17 cellular contexts compared by ENCODE assay signal in the genomic region with DNA sequence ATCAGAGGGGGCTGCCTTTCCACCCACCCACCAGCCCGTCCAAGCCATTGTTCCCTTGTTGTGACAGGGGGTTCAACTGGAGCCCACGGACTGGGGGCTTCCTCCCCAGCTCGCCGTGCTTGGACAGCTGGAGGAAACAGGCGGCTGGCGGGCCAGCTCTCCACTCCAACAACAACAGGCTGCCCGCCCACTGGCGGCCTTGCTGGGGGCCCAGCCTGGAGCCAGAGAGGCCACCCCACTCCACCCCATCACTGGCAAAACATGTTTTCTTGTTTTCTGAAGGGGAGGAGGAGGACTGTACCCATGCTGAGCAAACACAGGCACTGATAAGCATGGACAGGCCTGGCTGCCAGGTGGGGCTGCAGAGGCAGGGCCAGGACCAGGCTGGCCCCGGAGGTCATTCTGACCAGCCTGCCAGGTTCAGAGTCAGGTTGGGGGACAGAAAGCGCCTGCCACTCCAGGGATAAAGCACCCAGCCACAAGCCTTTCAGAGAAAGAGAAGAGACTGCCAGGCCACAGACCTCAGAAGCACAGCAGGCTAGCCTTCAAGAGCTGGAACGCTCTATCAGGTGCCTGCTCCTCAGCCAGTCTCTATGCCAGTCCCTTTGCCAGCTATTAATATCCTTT. TPM values are rescaled to one million over a fixed set of nuclear protein-coding genes. Genes with fewer than 3 reads are reported as not detected.
A peak's percentile ranks its signal among the peaks of the same experiment; 100 is the strongest.
DNase-seq lines count a peak whose midpoint lies in the region; ATAC-seq, FAIRE-seq and TF ChIP-seq lines count a peak whose summit lies in the region.
"Had no signal": no experiment of that assay in that cellular context is flagged by ENCODE, and none has a peak within 500 bp of the region (broad histone marks: within the 10 kb centered on the region; RNA-seq: fewer than 3 reads in every experiment).

No MANE protein-coding gene starts in this region.

- H3K27me3 ChIP-seq in bronchial epithelial cell (ENCODE audit: control insufficient read depth, insufficient read depth, low read length) (no peaks in the 10 kb centered on the region), left lung (no peaks in the 10 kb centered on the region), thyroid gland (no peaks in the 10 kb centered on the region)
- H3K27me3 ChIP-seq: breast epithelium, spleen had no signal

- TF ChIP-seq CTCF in bronchial epithelial cell (IDR thresholded peaks at IDR 0.05; ENCODE audit: insufficient read depth, low read length, severe bottlenecking), result no peak
- no peak for TF ChIP-seq CTCF in left lung (IDR thresholded peaks at IDR 0.05)
- TF ChIP-seq CTCF in thyroid gland (IDR thresholded peaks at IDR 0.05), result peak in 2 of 6 experiments; percentile 7 to 11

- FAIRE-seq in bronchial epithelial cell (lab: Jason Lieb, UNC), result no peak
- no peak for FAIRE-seq in HTR-8/SVneo (lab: Jason Lieb, UNC)
- FAIRE-seq: A204.1 had no signal

- WGBS in thyroid gland, 2 donors, result 22 to 23% methylated on average over 7 to 9 of the region's 11 CpGs

- no peak for TF ChIP-seq POLR2A in thyroid gland (IDR thresholded peaks at IDR 0.05)

- H3K27ac ChIP-seq in left lung, result peak overlapping the region in 1 of 2 donors; percentile 5
- H3K27ac ChIP-seq in thyroid gland, result peak overlapping the region; percentile 58 to 92 (median 90)
- H3K27ac ChIP-seq: spleen had no signal

- H3K9me3 ChIP-seq in left lung, result no peaks in the 10 kb centered on the region
- no peaks in the 10 kb centered on the region for H3K9me3 ChIP-seq in thyroid gland

- intact Hi-C loops in left lung (cut with DNase I), result no loop called here
- intact Hi-C loops in thyroid gland (cut with DNase I), result no loop called here

- DNase-seq in NCI-H2196 (lab: John Stamatoyannopoulos, UW; ENCODE audit: unreplicated experiment) (peak; percentile 18), NCI-H2196 treated with DMSO at 0.1 percent for 48 hours (lab: John Stamatoyannopoulos, UW; ENCODE audit: unreplicated experiment) (no peak), bronchial epithelial cell (ENCODE audit: low read depth) (peak; percentile 8), left lung (no peak), thyroid gland (peak; percentile 76 to 86), NCI-H446 (lab: John Stamatoyannopoulos, UW) (no peak), HTR-8/SVneo (ENCODE audit: insufficient read length, low spot score) (no peak)
- DNase-seq: activated CD4-positive, alpha-beta T cell treated with anti-CD3 and anti-CD28 coated beads, Interleukin-2, amount 50 U/mL, for 4 hours; NCI-H226; spleen had no signal

- H3K36me3 ChIP-seq in bronchial epithelial cell (ENCODE audit: control insufficient read depth, insufficient read depth, low read length) (no peaks in the 10 kb centered on the region), left lung (no peaks in the 10 kb centered on the region), thyroid gland (no peaks in the 10 kb centered on the region)
- H3K36me3 ChIP-seq: breast epithelium, spleen had no signal

- H3K4me3 ChIP-seq in bronchial epithelial cell (ENCODE audit: low read depth, low read length), result no peak overlapping the region
- H3K4me3 ChIP-seq in left lung, result no peak overlapping the region
- H3K4me3 ChIP-seq in thyroid gland (replicated peaks in 1 of 3), result no peak overlapping the region
- H3K4me3 ChIP-seq: breast epithelium, spleen had no signal

- peak; percentile 76 for ATAC-seq in left lung
- ATAC-seq in GM19463 (IDR thresholded peaks at IDR 0.05; ENCODE audit: unreplicated experiment), result no peak
- ATAC-seq: HCT116 had no signal

- H3K4me1 ChIP-seq in left lung, result peaks cover 0 to 3% of the 10 kb centered on the region in 2 donors
- H3K4me1 ChIP-seq in thyroid gland, result peaks cover 12 to 60% of the 10 kb centered on the region in 2 donors
- H3K4me1 ChIP-seq: spleen had no signal

RNA-seq across cellular contexts. Expression of gene GJA4, which starts 32.8 kb away (rescaled TPM):
- not detected in 2 replicates for total RNA-seq in bronchial epithelial cell
- total RNA-seq in left lung, result 10 to 100 TPM; 21.1 to 26.1 TPM
- 10 to 100 TPM; 11.0 to 22.7 (median 18.8) TPM for total RNA-seq in thyroid gland
- total RNA-seq: M059J had no signal

RNA-seq across cellular contexts. Expression of gene SMIM12, which starts 34.0 kb away (rescaled TPM):
- total RNA-seq in bronchial epithelial cell, result 34.8 and 36.1 TPM in 2 replicates
- 10 to 100 TPM; 29.2 to 53.0 TPM for total RNA-seq in left lung
- 10 to 100 TPM; 26.5 to 32.8 (median 29.8) TPM for total RNA-seq in thyroid gland

RNA-seq across cellular contexts. Expression of gene GJB3, which starts 44.6 kb away (rescaled TPM):
- total RNA-seq in bronchial epithelial cell, result 136 and 159 TPM in 2 replicates
- total RNA-seq in left lung, result 1 to 10 TPM in 1 of 2 donors, under 1 TPM in 1; 0.68 to 2.0 TPM
- under 1 TPM in 2 of 4 donors, not detected in 2; 0.49 to 0.54 TPM for total RNA-seq in thyroid gland
- total RNA-seq: spleen; T-helper 1 cell treated with Interleukin-12 subunit alpha and Interleukin-12 subunit beta and Interleukin-4 antibody, amounts not matched to agents 30 ng/mL and 1 ng/mL, for 36 hours; temporal lobe had no signal

Comparison
In these comparisons a context has a peak if more than half of its experiments do, and no peak if none do; other contexts are left out.
1. DNase-seq: peak in NCI-H2196 (single experiment), bronchial epithelial cell (single experiment) and thyroid gland (2 of 2); none in NCI-H2196 treated with DMSO at 0.1 percent for 48 hours (single experiment), left lung (0 of 2), NCI-H446 (0 of 2) and HTR-8/SVneo (single experiment).
2. RNA of gene GJA4, which starts 32.8 kb away (total RNA-seq): 21.1 to 26.1 TPM in left lung and 11.0 to 22.7 TPM in thyroid gland; not detected in bronchial epithelial cell; every median in the first group is over 10 times any median in the second.
3. RNA of gene GJB3, which starts 44.6 kb away (total RNA-seq): 136 to 159 TPM in bronchial epithelial cell; 0.68 to 2.0 TPM in left lung and 0.49 to 0.54 TPM in thyroid gland; every median in the first group is over 10 times any median in the second.